Comparison of ENCODE assay signal across 27 cellular contexts in the genomic region with DNA sequence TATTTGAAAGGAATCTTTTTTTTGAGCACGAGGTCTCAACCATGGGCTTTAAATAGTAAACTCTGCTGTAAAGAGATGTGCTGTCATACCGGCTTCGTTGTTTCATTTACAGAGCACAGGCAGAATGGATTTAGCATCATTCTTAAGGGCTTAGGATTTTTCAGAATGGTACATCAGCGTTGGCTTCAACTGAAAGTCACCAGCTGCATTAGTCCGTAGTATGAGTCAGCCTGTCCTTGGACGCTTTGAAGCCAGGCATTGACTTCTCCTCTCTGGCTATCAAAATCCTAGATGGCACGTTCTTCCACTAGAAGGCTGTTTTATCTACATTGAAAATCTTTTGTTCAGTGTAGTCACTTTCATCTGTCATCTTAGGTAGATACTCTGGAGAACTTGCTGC. TPM values are rescaled to one million over a fixed set of nuclear protein-coding genes. Genes with fewer than 3 reads are reported as not detected.
DNase-seq lines count a peak whose midpoint lies in the region; ATAC-seq, FAIRE-seq and TF ChIP-seq lines count a peak whose summit lies in the region.
"Had no signal": no experiment of that assay in that cellular context is flagged by ENCODE, and none has a peak within 500 bp of the region (broad histone marks: within the 10 kb centered on the region; RNA-seq: fewer than 3 reads in every experiment).

No MANE protein-coding gene starts in this region.

- no peaks in the 10 kb centered on the region for H3F3A ChIP-seq in smooth muscle cell (ENCODE audit: low read depth)

- no peak overlapping the region for H3K27ac ChIP-seq in K562 (ENCODE audit: extremely low read depth, low read depth, low read length)
- no peak overlapping the region for H3K27ac ChIP-seq in osteoblast (ENCODE audit: low read depth, low read length)
- no peak overlapping the region for H3K27ac ChIP-seq in smooth muscle cell (ENCODE audit: low read depth)
- H3K27ac ChIP-seq: BLaER1 had no signal

- no peaks in the 10 kb centered on the region for H3K9me1 ChIP-seq in K562 (ENCODE audit: control insufficient read depth, insufficient read depth, low read length)

- H2AFZ ChIP-seq in K562 (ENCODE audit: low read depth, low read length) (no peak overlapping the region), osteoblast (ENCODE audit: low read length) (no peak overlapping the region), smooth muscle cell (ENCODE audit: low read depth) (no peak overlapping the region)

- TF ChIP-seq RAD21 in K562 (CRISPR knock-in tag; conservative IDR thresholded peaks at IDR 0.05 in 1 of 2, IDR thresholded peaks at IDR 0.05 in 1 of 2): no peak

- BruUV-seq in K562 (replicated peaks; lab: Mats Ljungman, UMichigan): no TSS peak

- intact Hi-C loops in K562 (cut with micrococcal nuclease): no loop called here

- POLR2A ChIA-PET in K562 (lab: Yijun Ruan, JAX): interaction anchor here (0.7 to 1.2 kb wide), 3 partner anchors 11 to 748 kb away, joined by 3 read pairs; partner anchors contain the start of gene COX18

- DNase-seq in MG63 (peak; percentile 6), K562 (ENCODE audit: extremely low read depth in 1 of 4, low spot score in 3 of 4) (peak in 1 of 4 experiments; percentile 15), osteoblast (ENCODE audit: insufficient read length, low spot score, missing footprints) (peak; percentile 3), smooth muscle cell (lab: John Stamatoyannopoulos, UW; ENCODE audit: unreplicated experiment) (no peak), KG1 (lab: John Stamatoyannopoulos, UW) (no peak)
- DNase-seq in activated effector memory CD4-positive, alpha-beta T cell treated with Interleukin-2 at 50 U/mL for 16 hours: no peak
- DNase-seq in stimulated activated CD4-positive, alpha-beta T cell treated with anti-CD3 and anti-CD28 coated beads, Interleukin-4, amount 100 ng/mL, for 1 hour: no peak
- DNase-seq: 8988T; ACHN; BE2C; C1 segment of cervical spinal cord; CD4-positive, alpha-beta memory T cell; CD4-positive, CD25-positive, alpha-beta regulatory T cell; CD8-positive, alpha-beta memory T cell; COR-L47; DMS 273 treated with DMSO at 0.1 percent for 48 hours; DMS153; DMS53; DMS79; DND-41; EL; GDM1 had no signal

- H3K4me1 ChIP-seq in K562 (replicated peaks in 1 of 2; ENCODE audit: control insufficient read depth in 2 of 2, insufficient read depth in 2 of 2, low read length in 2 of 2) (no peaks in the 10 kb centered on the region), osteoblast (ENCODE audit: insufficient read depth, low read length) (no peaks in the 10 kb centered on the region), smooth muscle cell (ENCODE audit: low read depth) (no peaks in the 10 kb centered on the region)
- H3K4me1 ChIP-seq: BE2C, BLaER1 had no signal

- in situ Hi-C loops in K562 (cut with MboI): no loop called here

- H3K36me3 ChIP-seq in MG63 (no peaks in the 10 kb centered on the region), K562 (ENCODE audit: control insufficient read depth, insufficient read depth, low read length) (no peaks in the 10 kb centered on the region), osteoblast (ENCODE audit: insufficient read depth, low read length) (no peaks in the 10 kb centered on the region), smooth muscle cell (ENCODE audit: low read depth) (no peaks in the 10 kb centered on the region)
- H3K36me3 ChIP-seq: BE2C, BLaER1 had no signal

- no peak for TF ChIP-seq EP300 in K562 (IDR thresholded peaks at IDR 0.05; ENCODE audit: low read length)

- peak; percentile 65 for FAIRE-seq in K562 (lab: Jason Lieb, UNC)
- FAIRE-seq: A204.1, GM12878, GM12892, GM18507 had no signal

- TF ChIP-seq POLR2A in K562 (conservative IDR thresholded peaks at IDR 0.05): no peak

- 17% methylated on average over 7 of the region's 7 CpGs for WGBS in K562 (ENCODE audit: insufficient coverage, low coverage, missing lambda C conversion rate)
- 47% methylated on average over 7 of the region's 7 CpGs for WGBS in smooth muscle cell (ENCODE audit: low lambda C conversion rate)

- H4K20me1 ChIP-seq in K562 (replicated peaks; ENCODE audit: control insufficient read depth, insufficient read depth, low read length) (no peaks in the 10 kb centered on the region), osteoblast (ENCODE audit: insufficient read depth, low read length) (no peaks in the 10 kb centered on the region), smooth muscle cell (ENCODE audit: low read depth) (no peaks in the 10 kb centered on the region)
- H4K20me1 ChIP-seq: BLaER1 had no signal

- TF ChIP-seq CTCF in K562 (IDR thresholded peaks at IDR 0.05 in 2 of 3, conservative IDR thresholded peaks at IDR 0.05 in 1 of 3; ENCODE audit: insufficient read depth in 2 of 3, low read depth in 1 of 3, low read length in 3 of 3) (no peak), osteoblast (IDR thresholded peaks at IDR 0.05; ENCODE audit: extremely low read depth, low read depth, low read length) (no peak), smooth muscle cell (IDR thresholded peaks at IDR 0.05; ENCODE audit: borderline replicate concordance, insufficient read depth, poor library complexity, severe bottlenecking) (no peak)

- ATAC-seq in K562: peak; percentile 52
- ATAC-seq: GM12878 had no signal

- H3K4me3 ChIP-seq in MG63 (no peak overlapping the region), K562 (no peak overlapping the region), osteoblast (ENCODE audit: insufficient read depth, low read length) (no peak overlapping the region), smooth muscle cell (no peak overlapping the region)
- H3K4me3 ChIP-seq: BLaER1, GM12878 had no signal

- H3K4me2 ChIP-seq in K562 (ENCODE audit: insufficient read depth, low read length) (no peak overlapping the region), osteoblast (ENCODE audit: insufficient read depth, low read length) (no peak overlapping the region), smooth muscle cell (no peak overlapping the region)
- H3K4me2 ChIP-seq: BLaER1 had no signal

- H3K79me2 ChIP-seq in K562 (ENCODE audit: control insufficient read depth, insufficient read depth, low read length): no peaks in the 10 kb centered on the region
- no peaks in the 10 kb centered on the region for H3K79me2 ChIP-seq in osteoblast (ENCODE audit: insufficient read depth, low read length)
- H3K79me2 ChIP-seq in smooth muscle cell (ENCODE audit: low read depth): no peaks in the 10 kb centered on the region

- H3K9ac ChIP-seq in K562 (ENCODE audit: insufficient read depth in 1 of 2, low read depth in 2 of 2, low read length in 2 of 2) (no peak overlapping the region), smooth muscle cell (ENCODE audit: low read depth) (no peak overlapping the region)
- H3K9ac ChIP-seq: BLaER1 had no signal

- CTCF ChIA-PET in K562 (lab: Yijun Ruan, JAX; ENCODE audit: low intra/inter-chr PET ratio): no interaction called here

- H3K9me3 ChIP-seq in MG63 (no peaks in the 10 kb centered on the region), K562 (replicated peaks; ENCODE audit: control insufficient read depth, insufficient read depth, low read depth, low read length) (no peaks in the 10 kb centered on the region), osteoblast (ENCODE audit: low read depth, low read length) (no peaks in the 10 kb centered on the region), smooth muscle cell (replicated peaks; ENCODE audit: low read depth) (no peaks in the 10 kb centered on the region)
- H3K9me3 ChIP-seq: BE2C, BLaER1 had no signal

- no peaks in the 10 kb centered on the region for H3K27me3 ChIP-seq in MG63
- no peaks in the 10 kb centered on the region for H3K27me3 ChIP-seq in K562 (ENCODE audit: control insufficient read depth in 2 of 2, insufficient read depth in 2 of 2, low read length in 2 of 2)
- no peaks in the 10 kb centered on the region for H3K27me3 ChIP-seq in osteoblast (ENCODE audit: insufficient read depth, low read length)
- no peaks in the 10 kb centered on the region for H3K27me3 ChIP-seq in smooth muscle cell (ENCODE audit: low read depth)
- H3K27me3 ChIP-seq: BE2C, BLaER1 had no signal

TF ChIP-seq in K562, 482 proteins besides CTCF, POLR2A, EP300 and RAD21 (continues in another document):
- TF ChIP-seq L3MBTL2 (IDR thresholded peaks at IDR 0.05) (peak; percentile 34; the same call in 1 of the 2 replicates), ZNF280B (CRISPR knock-in tag; IDR thresholded peaks at IDR 0.05) (no peak), SP2 (IDR thresholded peaks at IDR 0.05; ENCODE audit: extremely low read depth, low read depth, low read length, poor library complexity, severe bottlenecking) (no peak), ZNF431 (CRISPR knock-in tag; IDR thresholded peaks at IDR 0.05) (no peak)

RNA-seq across cellular contexts. Expression of gene COX18, which starts 23.6 kb away (rescaled TPM):
- total RNA-seq in MG63 (2014; rRNA removed; shearing (Covaris generic); ENCODE audit: low replicate concordance): 17.8 and 18.2 TPM in 2 replicates
- total RNA-seq in K562 (2011; cell fraction: chromatin; rRNA removed; ENCODE audit: low replicate concordance): 7.3 and 10.1 TPM in 2 replicates
- 12.2 and 14.5 TPM in 2 replicates for total RNA-seq in K562 (2011; cell fraction: nucleolus; rRNA removed)
- 12.0 and 13.0 TPM in 2 replicates for total RNA-seq in K562 (2011; cell fraction: nucleoplasm; rRNA removed)
- total RNA-seq in K562 (2014; rRNA removed): 17.3 and 19.8 TPM in 2 replicates
- total RNA-seq in K562 (2014; rRNA removed; fragmentation: Illumina TruSeq; extraction: Trizol): 14.7 and 17.0 TPM in 2 replicates
- 13.3 and 13.6 TPM in 2 replicates for total RNA-seq in K562 (2015; rRNA removed; fragmentation: Illumina TruSeq; extraction: Trizol)
- total RNA-seq in K562 (2021): 15.3 and 17.5 TPM in 2 replicates
- 21.3 and 24.2 TPM in 2 replicates for polyA plus RNA-seq in K562 (2011; rRNA removed)
- polyA plus RNA-seq in K562 (2011; cell fraction: cytosol; rRNA removed): 22.9 and 27.6 TPM in 2 replicates
- polyA plus RNA-seq in K562 (2011; cell fraction: nucleus; rRNA removed): 11.8 and 14.8 TPM in 2 replicates
- polyA plus RNA-seq in K562 (2012): 9.5 and 14.0 TPM in 2 replicates
- polyA plus RNA-seq in K562 (2014; fragmentation: Illumina TruSeq; extraction: Trizol): 10.1 and 12.5 TPM in 2 replicates
- 1 to 10 TPM; 7.0 to 7.2 TPM for polyA plus RNA-seq in K562 (2014; fragmentation: Nextera tagmentation; extraction: Ambion mirVana)
- polyA plus RNA-seq in K562 (2014; rRNA removed): 15.4 and 16.7 TPM in 2 replicates
- polyA minus RNA-seq in K562 (2011; rRNA and poly(A)+ RNA removed): 30.4 and 33.5 TPM in 2 replicates
- 15.7 and 25.2 TPM in 2 replicates for polyA minus RNA-seq in K562 (2011; cell fraction: cytosol; rRNA and poly(A)+ RNA removed)
- polyA minus RNA-seq in K562 (2011; cell fraction: nucleus; rRNA and poly(A)+ RNA removed): 9.0 and 11.3 TPM in 2 replicates
- total RNA-seq in osteoblast: 25.9 and 29.0 TPM in 2 replicates
- total RNA-seq in smooth muscle cell: 24.2 and 32.1 TPM in 2 replicates
- 5.1 and 7.1 TPM in 2 replicates for polyA plus RNA-seq in smooth muscle cell

Comparison
In these comparisons a context has a peak if more than half of its experiments do, and no peak if none do; other contexts are left out.
1. DNase-seq: peak in MG63 (single experiment) and osteoblast (single experiment); none in activated effector memory CD4-positive, alpha-beta T cell treated with Interleukin-2 at 50 U/mL for 16 hours (single experiment), smooth muscle cell (single experiment), KG1 (single experiment) and stimulated activated CD4-positive, alpha-beta T cell treated with anti-CD3 and anti-CD28 coated beads, Interleukin-4, amount 100 ng/mL, for 1 hour (single experiment).